12 cellular contexts compared by ENCODE assay signal in genomic region chr4:165384608-165385007, GRCh38. TPM values are rescaled to one million over a fixed set of nuclear protein-coding genes. Genes with fewer than 3 reads are reported as not detected.
DNase-seq lines count a peak whose midpoint lies in the region; TF ChIP-seq lines count a peak whose summit lies in the region.
"Had no signal": no experiment of that assay in that cellular context is flagged by ENCODE, and none has a peak within 500 bp of the region (broad histone marks: within the 10 kb centered on the region; RNA-seq: fewer than 3 reads in every experiment).

No MANE protein-coding gene starts in this region.

- TF ChIP-seq CTCF in chondrocyte (IDR thresholded peaks at IDR 0.05) (peak; percentile 46), progenitor cell of endocrine pancreas (IDR thresholded peaks at IDR 0.05; ENCODE audit: unreplicated experiment) (peak; percentile 50), right atrium auricular region (IDR thresholded peaks at IDR 0.05) (no peak)

- no peaks in the 10 kb centered on the region for H3K9me3 ChIP-seq in right atrium auricular region
- H3K9me3 ChIP-seq: ovary, SJSA1 had no signal

- H3K4me1 Mint-ChIP-seq in chondrocyte (ENCODE audit: low read depth) (peaks cover 84% of the 10 kb centered on the region), progenitor cell of endocrine pancreas (ENCODE audit: low read depth) (peaks cover 16% of the 10 kb centered on the region)

- peaks cover 0 to 4% of the 10 kb centered on the region in 2 donors for H3K27me3 ChIP-seq in right atrium auricular region
- H3K27me3 ChIP-seq: ovary had no signal

- no peaks in the 10 kb centered on the region for H3K36me3 ChIP-seq in right atrium auricular region
- H3K36me3 ChIP-seq: ovary, SJSA1 had no signal

- intact Hi-C loops in head of caudate nucleus (cut with DNase I), result loop anchor here (10.0 kb wide), 1 partner anchor 80 kb away; no protein-coding TSS in a partner anchor

- no peak overlapping the region for H3K4me3 ChIP-seq in right atrium auricular region
- H3K4me3 ChIP-seq: ovary, SJSA1 had no signal

- H3K4me3 Mint-ChIP-seq in chondrocyte (ENCODE audit: unreplicated experiment), result no peak overlapping the region
- H3K4me3 Mint-ChIP-seq in progenitor cell of endocrine pancreas (ENCODE audit: low read depth), result no peak overlapping the region
- H3K4me3 Mint-ChIP-seq: activated CD8-positive, alpha-beta T cell treated with anti-CD3 and anti-CD28 coated beads, Interleukin-2, amount 10 ng/mL, durations not matched to agents 7 days and 5 days had no signal

- H3K36me3 Mint-ChIP-seq in chondrocyte (ENCODE audit: low read depth), result no peaks in the 10 kb centered on the region
- H3K36me3 Mint-ChIP-seq in progenitor cell of endocrine pancreas (ENCODE audit: insufficient read depth), result no peaks in the 10 kb centered on the region

- H3K27ac ChIP-seq in right atrium auricular region, result no peak overlapping the region
- H3K27ac ChIP-seq: ovary, SJSA1 had no signal

- H3K27ac Mint-ChIP-seq in chondrocyte (ENCODE audit: unreplicated experiment) (peak overlapping the region; percentile 87), progenitor cell of endocrine pancreas (no peak overlapping the region)
- H3K27ac Mint-ChIP-seq: activated CD8-positive, alpha-beta T cell treated with anti-CD3 and anti-CD28 coated beads, Interleukin-2, amount 10 ng/mL, durations not matched to agents 7 days and 5 days had no signal

- no peaks in the 10 kb centered on the region for H3K27me3 Mint-ChIP-seq in chondrocyte (ENCODE audit: low read depth)
- H3K27me3 Mint-ChIP-seq in progenitor cell of endocrine pancreas, result no peaks in the 10 kb centered on the region

- no peaks in the 10 kb centered on the region for H3K4me1 ChIP-seq in right atrium auricular region
- H3K4me1 ChIP-seq: SJSA1 had no signal

- H3K9me3 Mint-ChIP-seq in chondrocyte (ENCODE audit: low read depth), result no peaks in the 10 kb centered on the region
- H3K9me3 Mint-ChIP-seq in progenitor cell of endocrine pancreas (ENCODE audit: low read depth), result no peaks in the 10 kb centered on the region

- in situ Hi-C loops in KBM-7 (cut with MboI; ENCODE audit: low pct_unique_long_range_greater_than_20kb, low sequenced_read_pairs), result no loop called here

- DNase-seq in KBM-7 (peak; percentile 7), NCI-H524 (lab: John Stamatoyannopoulos, UW) (peak; percentile 69 to 75), chondrocyte (ENCODE audit: low spot score) (no peak), progenitor cell of endocrine pancreas (ENCODE audit: low spot score, unreplicated experiment) (no peak), NCI-H226 (no peak), head of caudate nucleus (no peak), right atrium auricular region (ENCODE audit: low spot score) (no peak)
- DNase-seq in activated naive CD4-positive, alpha-beta T cell treated with Interleukin-2 at 50 U/mL for 16 hours, result no peak
- DNase-seq: activated CD8-positive, alpha-beta T cell treated with anti-CD3 and anti-CD28 coated beads, Interleukin-2, amount 10 ng/mL, durations not matched to agents 7 days and 5 days; central memory CD4-positive, alpha-beta T cell; ovary had no signal

RNA-seq across cellular contexts. Expression of gene CPE, which starts 5.8 kb away (rescaled TPM):
- total RNA-seq in chondrocyte, result 269 to 284 TPM (median 275 TPM) in 3 replicates
- 129 and 135 TPM in 2 replicates for total RNA-seq in progenitor cell of endocrine pancreas
- total RNA-seq in right atrium auricular region, result 10 to 100 TPM; 56.8 to 93.6 TPM
- total RNA-seq: activated CD8-positive, alpha-beta T cell treated with anti-CD3 and anti-CD28 coated beads, Interleukin-2, amount 10 ng/mL, durations not matched to agents 7 days and 5 days had no signal

RNA-seq across cellular contexts. Expression of gene MSMO1, which starts 57.1 kb away (rescaled TPM):
- 82.8 to 83.3 TPM (median 83.3 TPM) in 3 replicates for total RNA-seq in chondrocyte
- 87.1 and 89.4 TPM in 2 replicates for total RNA-seq in progenitor cell of endocrine pancreas
- 10 to 100 TPM; 11.3 to 20.3 TPM for total RNA-seq in right atrium auricular region

Comparison
In these comparisons a context has a peak if more than half of its experiments do, and no peak if none do; other contexts are left out.
1. DNase-seq: peak in KBM-7 (single experiment) and NCI-H524 (2 of 2); none in chondrocyte (single experiment), progenitor cell of endocrine pancreas (single experiment), NCI-H226 (single experiment), head of caudate nucleus (0 of 42), activated naive CD4-positive, alpha-beta T cell treated with Interleukin-2 at 50 U/mL for 16 hours (single experiment) and right atrium auricular region (single experiment).
2. CTCF ChIP-seq: peak in chondrocyte (single experiment) and progenitor cell of endocrine pancreas (single experiment); none in right atrium auricular region (0 of 2).